Comparison of ENCODE assay signal across 20 cellular contexts in the genomic region with DNA sequence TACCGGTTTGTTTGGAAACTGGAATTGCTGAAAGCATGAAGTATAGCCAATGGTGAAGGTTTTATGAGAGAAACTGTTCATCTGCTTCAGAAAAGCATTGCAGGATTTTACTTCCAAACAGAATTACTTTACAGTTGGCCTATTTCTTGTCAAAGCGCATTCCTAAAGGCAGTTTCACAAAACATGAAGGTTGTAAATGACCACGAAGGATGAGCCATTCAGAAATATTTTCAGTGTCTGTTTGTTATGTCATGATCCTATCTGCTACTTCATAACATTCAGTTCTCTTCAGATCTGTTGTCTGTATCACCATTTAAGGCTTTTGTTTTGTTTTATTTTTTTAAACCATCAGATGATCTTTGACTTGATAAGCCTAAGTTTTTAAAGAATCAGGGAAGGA. TPM values are rescaled to one million over a fixed set of nuclear protein-coding genes. Genes with fewer than 3 reads are reported as not detected.
DNase-seq lines count a peak whose midpoint lies in the region; ATAC-seq and TF ChIP-seq lines count a peak whose summit lies in the region.
"Had no signal": no experiment of that assay in that cellular context is flagged by ENCODE, and none has a peak within 500 bp of the region (broad histone marks: within the 10 kb centered on the region; RNA-seq: fewer than 3 reads in every experiment).

No MANE protein-coding gene starts in this region.

- no peak for ATAC-seq in WTC11
- no peak for ATAC-seq in HG03378 (IDR thresholded peaks at IDR 0.05; ENCODE audit: unreplicated experiment)
- ATAC-seq: left lung had no signal

- H3K27ac ChIP-seq in smooth muscle cell (ENCODE audit: low read depth) (peak overlapping the region; percentile 84), caudate nucleus (ENCODE audit: low read depth, low read length) (no peak overlapping the region)
- H3K27ac ChIP-seq: BLaER1, cardiac muscle cell, left lung had no signal

- H3K9ac ChIP-seq in smooth muscle cell (ENCODE audit: low read depth), result no peak overlapping the region
- H3K9ac ChIP-seq: BLaER1 had no signal

- no peak overlapping the region for H3K4me3 Mint-ChIP-seq in WTC11
- H3K4me3 Mint-ChIP-seq: activated CD4-positive, alpha-beta T cell treated with anti-CD3 and anti-CD28 coated beads, Interleukin-2, amount 10 ng/mL, durations not matched to agents 7 days and 5 days; IgD-negative memory B cell; type B pancreatic cell had no signal

- POLR2A ChIA-PET in WTC11 (lab: Charles Lee), result no interaction called here

- H3K4me1 Mint-ChIP-seq in WTC11, result no peaks in the 10 kb centered on the region
- H3K4me1 Mint-ChIP-seq: IgD-negative memory B cell had no signal

- WGBS in smooth muscle cell (ENCODE audit: low lambda C conversion rate), result 36% methylated on average over 3 of the region's 3 CpGs

- H3K4me1 ChIP-seq in smooth muscle cell (ENCODE audit: low read depth), result no peaks in the 10 kb centered on the region
- H3K4me1 ChIP-seq: left lung had no signal

- no peaks in the 10 kb centered on the region for H3K27me3 Mint-ChIP-seq in WTC11 (ENCODE audit: low read depth)
- H3K27me3 Mint-ChIP-seq: activated CD4-positive, alpha-beta T cell treated with anti-CD3 and anti-CD28 coated beads, Interleukin-2, amount 10 ng/mL, durations not matched to agents 7 days and 5 days; IgD-negative memory B cell; type B pancreatic cell had no signal

- no peaks in the 10 kb centered on the region for H3K9me3 ChIP-seq in smooth muscle cell (replicated peaks; ENCODE audit: low read depth)
- H3K9me3 ChIP-seq: left lung had no signal

- H3K27ac Mint-ChIP-seq in WTC11, result peak overlapping the region; percentile 69; the same call in 1 of the 2 replicates
- H3K27ac Mint-ChIP-seq: activated CD4-positive, alpha-beta T cell treated with anti-CD3 and anti-CD28 coated beads, Interleukin-2, amount 10 ng/mL, durations not matched to agents 7 days and 5 days; IgD-negative memory B cell; type B pancreatic cell had no signal

- H3K27me3 ChIP-seq in smooth muscle cell (ENCODE audit: low read depth), result no peaks in the 10 kb centered on the region
- H3K27me3 ChIP-seq: BLaER1, cardiac muscle cell, left lung had no signal

- H3K9me3 Mint-ChIP-seq in WTC11, result peaks cover 18% of the 10 kb centered on the region

- peaks cover 31% of the 10 kb centered on the region for H3K36me3 ChIP-seq in smooth muscle cell (ENCODE audit: low read depth)

- DNase-seq in GM04503 (ENCODE audit: low read depth), result peak; percentile 54
- DNase-seq in WTC11 (ENCODE audit: low spot score), result no peak
- DNase-seq in glomerular visceral epithelial cell (ENCODE audit: extremely low spot score), result peak; percentile 14
- no peak for DNase-seq in smooth muscle cell (lab: John Stamatoyannopoulos, UW; ENCODE audit: unreplicated experiment)
- no peak for DNase-seq in caudate nucleus (lab: John Stamatoyannopoulos, UW)
- no peak for DNase-seq in activated CD4-positive, alpha-beta T cell treated with anti-CD3 and anti-CD28 coated beads for 4 hours
- DNase-seq: activated CD4-positive, alpha-beta T cell treated with anti-CD3 and anti-CD28 coated beads, Interleukin-2, amount 10 ng/mL, durations not matched to agents 7 days and 5 days; left lung; NCI-H146; NCI-H82; Right ventricle myocardium superior; stimulated activated CD4-positive, alpha-beta T cell treated with anti-CD3 and anti-CD28 coated beads, Interleukin-4, amount 100 ng/mL, for 4 hours had no signal

- TF ChIP-seq CTCF in WTC11 (IDR thresholded peaks at IDR 0.05) (no peak), smooth muscle cell (IDR thresholded peaks at IDR 0.05; ENCODE audit: borderline replicate concordance, insufficient read depth, poor library complexity, severe bottlenecking) (no peak)

- CTCF ChIA-PET in WTC11 (lab: Charles Lee), result no interaction called here

- no peak overlapping the region for H2AFZ ChIP-seq in smooth muscle cell (ENCODE audit: low read depth)

- no peaks in the 10 kb centered on the region for H3F3A ChIP-seq in smooth muscle cell (ENCODE audit: low read depth)

- H3K79me2 ChIP-seq in smooth muscle cell (ENCODE audit: low read depth), result no peaks in the 10 kb centered on the region

- peaks cover 18% of the 10 kb centered on the region for H4K20me1 ChIP-seq in smooth muscle cell (ENCODE audit: low read depth)

- H3K36me3 Mint-ChIP-seq in WTC11, result peaks cover 46% of the 10 kb centered on the region

- no peak overlapping the region for H3K4me3 ChIP-seq in smooth muscle cell
- H3K4me3 ChIP-seq: BLaER1, cardiac muscle cell, left lung had no signal

- H3K4me2 ChIP-seq in smooth muscle cell, result peak overlapping the region; percentile 38
- H3K4me2 ChIP-seq: BLaER1 had no signal

TF ChIP-seq in WTC11, 78 proteins besides CTCF, POLR2A, EP300 and RAD21 (continues in another document):
- no peak for TF ChIP-seq ARID4B (CRISPR knock-in tag; IDR thresholded peaks at IDR 0.05; ENCODE audit: borderline replicate concordance)
- TF ChIP-seq, protein P1, sequence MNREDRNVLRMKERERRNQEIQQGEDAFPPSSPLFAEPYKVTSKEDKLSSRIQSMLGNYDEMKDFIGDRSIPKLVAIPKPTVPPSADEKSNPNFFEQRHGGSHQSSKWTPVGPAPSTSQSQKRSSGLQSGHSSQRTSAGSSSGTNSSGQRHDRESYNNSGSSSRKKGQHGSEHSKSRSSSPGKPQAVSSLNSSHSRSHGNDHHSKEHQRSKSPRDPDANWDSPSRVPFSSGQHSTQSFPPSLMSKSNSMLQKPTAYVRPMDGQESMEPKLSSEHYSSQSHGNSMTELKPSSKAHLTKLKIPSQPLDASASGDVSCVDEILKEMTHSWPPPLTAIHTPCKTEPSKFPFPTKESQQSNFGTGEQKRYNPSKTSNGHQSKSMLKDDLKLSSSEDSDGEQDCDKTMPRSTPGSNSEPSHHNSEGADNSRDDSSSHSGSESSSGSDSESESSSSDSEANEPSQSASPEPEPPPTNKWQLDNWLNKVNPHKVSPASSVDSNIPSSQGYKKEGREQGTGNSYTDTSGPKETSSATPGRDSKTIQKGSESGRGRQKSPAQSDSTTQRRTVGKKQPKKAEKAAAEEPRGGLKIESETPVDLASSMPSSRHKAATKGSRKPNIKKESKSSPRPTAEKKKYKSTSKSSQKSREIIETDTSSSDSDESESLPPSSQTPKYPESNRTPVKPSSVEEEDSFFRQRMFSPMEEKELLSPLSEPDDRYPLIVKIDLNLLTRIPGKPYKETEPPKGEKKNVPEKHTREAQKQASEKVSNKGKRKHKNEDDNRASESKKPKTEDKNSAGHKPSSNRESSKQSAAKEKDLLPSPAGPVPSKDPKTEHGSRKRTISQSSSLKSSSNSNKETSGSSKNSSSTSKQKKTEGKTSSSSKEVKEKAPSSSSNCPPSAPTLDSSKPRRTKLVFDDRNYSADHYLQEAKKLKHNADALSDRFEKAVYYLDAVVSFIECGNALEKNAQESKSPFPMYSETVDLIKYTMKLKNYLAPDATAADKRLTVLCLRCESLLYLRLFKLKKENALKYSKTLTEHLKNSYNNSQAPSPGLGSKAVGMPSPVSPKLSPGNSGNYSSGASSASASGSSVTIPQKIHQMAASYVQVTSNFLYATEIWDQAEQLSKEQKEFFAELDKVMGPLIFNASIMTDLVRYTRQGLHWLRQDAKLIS (CRISPR knock-in tag; IDR thresholded peaks at IDR 0.05; ENCODE audit: borderline replicate concordance), result no peak
- TF ChIP-seq ESRRA (CRISPR knock-in tag; IDR thresholded peaks at IDR 0.05; ENCODE audit: borderline replicate concordance), result no peak
- TF ChIP-seq PRRX2 (CRISPR knock-in tag; IDR thresholded peaks at IDR 0.05), result no peak
- TF ChIP-seq ATF3 (CRISPR knock-in tag; conservative IDR thresholded peaks at IDR 0.05), result no peak
- TF ChIP-seq ZNF232 (CRISPR knock-in tag; IDR thresholded peaks at IDR 0.05), result no peak
- no peak for TF ChIP-seq SMAD4 (CRISPR knock-in tag; IDR thresholded peaks at IDR 0.05)

RNA-seq across cellular contexts. Expression of gene AATF, which starts 45.7 kb away (rescaled TPM):
- total RNA-seq in WTC11 (2021) (48.9 to 61.0 TPM (median 49.8 TPM) in 3 replicates), smooth muscle cell (18.5 and 42.0 TPM in 2 replicates)
- 38.0 and 45.6 TPM in 2 replicates for polyA plus RNA-seq in smooth muscle cell

RNA-seq across cellular contexts. Expression of gene LHX1, which starts 57.2 kb away (rescaled TPM):
- 0.61 to 1.3 TPM (median 1.2 TPM) in 3 replicates for total RNA-seq in WTC11 (2021)
- total RNA-seq in smooth muscle cell, result not detected in 2 replicates
- not detected in 2 replicates for polyA plus RNA-seq in smooth muscle cell
- total RNA-seq: activated CD4-positive, alpha-beta T cell treated with anti-CD3 and anti-CD28 coated beads, Interleukin-2, amount 10 ng/mL, durations not matched to agents 7 days and 5 days; left lung; mucosa of gallbladder; OCI-LY7; pulmonary artery endothelial cell; Right ventricle myocardium superior had no signal
- polyA plus RNA-seq: IgD-negative memory B cell had no signal

Comparison
In these comparisons a context has a peak if more than half of its experiments do, and no peak if none do; other contexts are left out.
1. DNase-seq: peak in GM04503 (single experiment) and glomerular visceral epithelial cell (single experiment); none in WTC11 (single experiment), smooth muscle cell (single experiment), caudate nucleus (0 of 61) and activated CD4-positive, alpha-beta T cell treated with anti-CD3 and anti-CD28 coated beads for 4 hours (0 of 2).